21 cellular contexts compared by ENCODE assay signal in genomic region chr20:19647992-19648391, GRCh38.
"Had no signal": no experiment of that assay in that cellular context is flagged by ENCODE, and none has a peak within 500 bp of the region (broad histone marks: within the 10 kb centered on the region; RNA-seq: fewer than 3 reads in every experiment).

No MANE protein-coding gene starts in this region.

- H3K27ac ChIP-seq: brain microvascular endothelial cell, coronary artery, gastrocnemius medialis, left lung, suprapubic skin had no signal

- H3K4me1 ChIP-seq: left lung, suprapubic skin had no signal

- H3K9me3 ChIP-seq: gastrocnemius medialis, suprapubic skin had no signal

- ATAC-seq: activated T-cell treated with anti-CD3 and anti-CD28 coated beads, Interleukin-2, amount 50 U/mL, for 72 hours; gastrocnemius medialis; left lung had no signal

- H3K36me3 ChIP-seq: brain microvascular endothelial cell, gastrocnemius medialis, left lung, suprapubic skin had no signal

- FAIRE-seq: keratinocyte had no signal

- H3K4me3 ChIP-seq: coronary artery, gastrocnemius medialis, left lung, suprapubic skin had no signal

- H3K27me3 ChIP-seq: brain microvascular endothelial cell, gastrocnemius medialis, left lung, suprapubic skin had no signal

- H3K27ac Mint-ChIP-seq: activated T-cell treated with anti-CD3 and anti-CD28 coated beads, Interleukin-2, amount 50 U/mL, for 72 hours; nephron; stimulated activated naive CD8-positive, alpha-beta T cell treated with anti-CD3 and anti-CD28 coated beads, Interleukin-15, Interleukin-2, amounts not matched to agents 100 ng/mL and 50 ng/mL, for 24 hours had no signal

- DNase-seq: activated CD4-positive, CD25-positive, alpha-beta regulatory T cell treated with anti-CD3 and anti-CD28 coated beads, Interleukin-2, amount 50 U/mL, for 72 hours; activated effector memory CD4-positive, alpha-beta T cell treated with anti-CD3 and anti-CD28 coated beads, Interleukin-2, amount 50 U/mL, for 16 hours; activated naive CD4-positive, alpha-beta T cell treated with anti-CD3 and anti-CD28 coated beads, Interleukin-2, amount 50 U/mL, for 16 hours; activated T-cell treated with anti-CD3 and anti-CD28 coated beads, Interleukin-2, amount 50 U/mL, for 72 hours; aorta; brain microvascular endothelial cell; central memory CD4-positive, alpha-beta T cell; erythroblast; gastrocnemius medialis; head of caudate nucleus; left lung; midbrain; nucleus accumbens; stimulated activated CD4-positive, alpha-beta T cell treated with anti-CD3 and anti-CD28 coated beads, Interleukin-2, amount 100 ng/mL, for 24 hours; T1000; trophoblast cell had no signal

- H3K4me3 Mint-ChIP-seq: activated T-cell treated with anti-CD3 and anti-CD28 coated beads, Interleukin-2, amount 50 U/mL, for 72 hours; nephron; stimulated activated naive CD8-positive, alpha-beta T cell treated with anti-CD3 and anti-CD28 coated beads, Interleukin-15, Interleukin-2, amounts not matched to agents 100 ng/mL and 50 ng/mL, for 24 hours had no signal
